Comparison of ENCODE assay signal across 8 cellular contexts in genomic region chr15:90929246-90929645, GRCh38. TPM values are rescaled to one million over a fixed set of nuclear protein-coding genes. Genes with fewer than 3 reads are reported as not detected.
DNase-seq lines count a peak whose midpoint lies in the region; ATAC-seq, FAIRE-seq and TF ChIP-seq lines count a peak whose summit lies in the region.
"Not testable (repeated sequence)": the region's sequence is repeated elsewhere in the genome, so short reads cannot be mapped to it uniquely, and the experiment has no call there.

No MANE protein-coding gene starts in this region.

- H3K79me2 ChIP-seq in parathyroid adenoma: not testable (repeated sequence)

- not testable (repeated sequence) for H3K4ac ChIP-seq in IMR-90 (ENCODE audit: low read depth, low read length)

- not testable (repeated sequence) for H3K4me1 ChIP-seq in IMR-90 (ENCODE audit: control insufficient read depth, insufficient read depth, low read length); SJCRH30; parathyroid adenoma
- H3K4me1 ChIP-seq in duodenal mucosa (ENCODE audit: control insufficient read depth in 1 of 2, insufficient read depth in 2 of 2, low read length in 2 of 2) (peaks cover 23 to 29% of the 10 kb centered on the region in 2 donors), kidney (ENCODE audit: control insufficient read depth in 1 of 2, insufficient read depth in 1 of 2, low read depth in 1 of 2, low read length in 2 of 2) (peaks cover 11 to 21% of the 10 kb centered on the region in 2 donors), thymus (ENCODE audit: control insufficient read depth, insufficient read depth, low read length) (peaks cover 16% of the 10 kb centered on the region)

- not testable (repeated sequence) for H3K9me3 ChIP-seq in IMR-90 (ENCODE audit: control insufficient read depth, insufficient read depth, low read length); SJCRH30 (replicated peaks); duodenal mucosa (ENCODE audit: control insufficient read depth in 1 of 2, low read length in 2 of 2); kidney (ENCODE audit: control insufficient read depth in 1 of 2, low read length in 2 of 2); parathyroid adenoma (ENCODE audit: control insufficient read depth, low read length); thymus (ENCODE audit: control insufficient read depth)

- H3K56ac ChIP-seq in IMR-90 (ENCODE audit: extremely low read depth, insufficient read depth, low read length): not testable (repeated sequence)

- not testable (repeated sequence) for H2AK9ac ChIP-seq in IMR-90 (replicated peaks; ENCODE audit: low read depth, low read length, poor library complexity)

- not testable (repeated sequence) for H3K4me2 ChIP-seq in IMR-90 (ENCODE audit: low read depth, low read length)
- H3K4me2 ChIP-seq in parathyroid adenoma (ENCODE audit: low read length): peak overlapping the region; percentile 70

- peak overlapping the region; percentile 100 for H3K27ac Mint-ChIP-seq in activated naive CD4-positive, alpha-beta T cell treated with anti-CD3 and anti-CD28 coated beads for 36 hours

- dilution Hi-C loops in IMR-90 (cut with HindIII; ENCODE audit: low sequenced_read_pairs, unreplicated experiment): not testable (repeated sequence)

- not testable (repeated sequence) for H3K27me3 ChIP-seq in IMR-90 (ENCODE audit: control insufficient read depth, insufficient read depth, low read length); SJCRH30; duodenal mucosa (ENCODE audit: control insufficient read depth in 1 of 2, insufficient read depth in 2 of 2, low read length in 2 of 2); parathyroid adenoma (ENCODE audit: control insufficient read depth, insufficient read depth, low read length); thymus (ENCODE audit: control insufficient read depth, insufficient read depth)

- H3K27me3 Mint-ChIP-seq in activated naive CD4-positive, alpha-beta T cell treated with anti-CD3 and anti-CD28 coated beads for 36 hours (ENCODE audit: low read depth): not testable (repeated sequence)

- in situ Hi-C loops in IMR-90 (cut with MboI; ENCODE audit: low sequenced_read_pairs): not testable (repeated sequence)

- not testable (repeated sequence) for TF ChIP-seq RAD21 in IMR-90 (IDR thresholded peaks at IDR 0.05; ENCODE audit: low read length)

- H2BK120ac ChIP-seq in IMR-90 (ENCODE audit: low read depth, low read length): not testable (repeated sequence)

- H4K20me1 ChIP-seq in IMR-90 (ENCODE audit: insufficient read depth, low read length): not testable (repeated sequence)

- not testable (repeated sequence) for H2AK5ac ChIP-seq in IMR-90 (ENCODE audit: low read depth, low read length)

- not testable (repeated sequence) for BruUV-seq in IMR-90 (replicated peaks; lab: Mats Ljungman, UMichigan)

- not testable (repeated sequence) for H3K9ac ChIP-seq in IMR-90 (ENCODE audit: low read depth, low read length); parathyroid adenoma
- H3K9ac ChIP-seq in duodenal mucosa (ENCODE audit: low read depth in 1 of 2, low read length in 2 of 2) (peak overlapping the region; percentile 80 to 91), kidney (ENCODE audit: low read length in 2 of 2) (peak overlapping the region in 1 of 2 donors; percentile 86)

- POLR2A ChIA-PET in IMR-90 (lab: Charles Lee; ENCODE audit: unreplicated experiment): interaction anchor here (0.6 kb wide), 1 partner anchor 1999 kb away, joined by 4 read pairs; no protein-coding TSS in a partner anchor

- WGBS in IMR-90 (ENCODE audit: extremely low coverage in 2 of 2, insufficient read length in 1 of 2), 2 experiments: 98% methylated on average over 8 of the region's 12 CpGs; no CpG with 5 or more reads in 1 of the 2 experiments
- WGBS in thymus: 73% methylated on average over 12 of the region's 12 CpGs

- CTCF ChIA-PET in IMR-90 (lab: Yijun Ruan, JAX): interaction anchor here (1.0 kb wide), 1 partner anchor 27 kb away, joined by 4 read pairs; no protein-coding TSS in a partner anchor
- CTCF ChIA-PET in activated naive CD4-positive, alpha-beta T cell treated with anti-CD3 and anti-CD28 coated beads for 36 hours (lab: Charles Lee): interaction anchor here (0.6 to 8.9 kb wide), 4 partner anchors 16 to 104 kb away, joined by 3 to 169 read pairs (median 54); partner anchors contain the start of genes MAN2A2 and RCCD1

- peaks cover 18% of the 10 kb centered on the region for H3K36me3 Mint-ChIP-seq in activated naive CD4-positive, alpha-beta T cell treated with anti-CD3 and anti-CD28 coated beads for 36 hours (ENCODE audit: low read depth)

- H4K91ac ChIP-seq in IMR-90 (ENCODE audit: insufficient read depth, low read depth, low read length): not testable (repeated sequence)

- not testable (repeated sequence) for H4K5ac ChIP-seq in IMR-90 (ENCODE audit: low read depth, low read length)

- H3K36me3 ChIP-seq in IMR-90 (ENCODE audit: control insufficient read depth, insufficient read depth, low read length); SJCRH30; duodenal mucosa (ENCODE audit: control insufficient read depth in 1 of 2, insufficient read depth in 2 of 2, low read length in 2 of 2); kidney (ENCODE audit: control insufficient read depth in 1 of 2, insufficient read depth in 2 of 2, low read length in 2 of 2); parathyroid adenoma (ENCODE audit: control insufficient read depth, insufficient read depth, low read length); thymus (ENCODE audit: control insufficient read depth, insufficient read depth): not testable (repeated sequence)

- H3K4me3 Mint-ChIP-seq in activated naive CD4-positive, alpha-beta T cell treated with anti-CD3 and anti-CD28 coated beads for 36 hours: peak overlapping the region; percentile 99

- not testable (repeated sequence) for H2BK20ac ChIP-seq in IMR-90 (ENCODE audit: low read depth, low read length)

- not testable (repeated sequence) for H3K23ac ChIP-seq in IMR-90 (ENCODE audit: low read depth, low read length)

- not testable (repeated sequence) for TF ChIP-seq CTCF in C4-2B (conservative IDR thresholded peaks at IDR 0.05); IMR-90 (conservative IDR thresholded peaks at IDR 0.05; ENCODE audit: low read depth, low read length); kidney (IDR thresholded peaks at IDR 0.05; ENCODE audit: borderline replicate concordance, extremely low read depth, insufficient read depth); parathyroid adenoma (IDR thresholded peaks at IDR 0.05)

- H3K4me3 ChIP-seq in IMR-90 (ENCODE audit: insufficient read depth, low read depth, low read length): not testable (repeated sequence)
- peak overlapping the region; percentile 66 for H3K4me3 ChIP-seq in SJCRH30
- peak overlapping the region; percentile 75 to 97 for H3K4me3 ChIP-seq in duodenal mucosa (ENCODE audit: low read depth in 1 of 2, low read length in 2 of 2)
- H3K4me3 ChIP-seq in kidney (ENCODE audit: low read length in 2 of 2): peak overlapping the region in 1 of 2 donors; percentile 63
- peak overlapping the region; percentile 11 for H3K4me3 ChIP-seq in parathyroid adenoma (ENCODE audit: low read depth, low read length)
- H3K4me3 ChIP-seq in thymus (ENCODE audit: low read length): peak overlapping the region; percentile 74

- peak overlapping the region; percentile 87 for H3K27ac ChIP-seq in C4-2B
- H3K27ac ChIP-seq in IMR-90 (ENCODE audit: insufficient read depth, low read length); thymus (ENCODE audit: low read depth): not testable (repeated sequence)
- peak overlapping the region; percentile 66; the same call in 1 of the 2 replicates for H3K27ac ChIP-seq in SJCRH30
- H3K27ac ChIP-seq in duodenal mucosa (ENCODE audit: low read depth, low read length): peak overlapping the region; percentile 96
- H3K27ac ChIP-seq in kidney (ENCODE audit: low read depth in 2 of 2, low read length in 2 of 2): peak overlapping the region; percentile 23 to 95
- peak overlapping the region; percentile 83 for H3K27ac ChIP-seq in parathyroid adenoma

- H3K79me1 ChIP-seq in IMR-90 (ENCODE audit: low read depth in 1 of 2, low read length in 2 of 2): peaks cover 3 to 19% of the 10 kb centered on the region in 2 experiments; a peak in 3 of 4 replicates

- not testable (repeated sequence) for H3K9me3 Mint-ChIP-seq in activated naive CD4-positive, alpha-beta T cell treated with anti-CD3 and anti-CD28 coated beads for 36 hours

- intact Hi-C loops in IMR-90 (cut with micrococcal nuclease); activated naive CD4-positive, alpha-beta T cell treated with anti-CD3 and anti-CD28 coated beads for 36 hours (cut with micrococcal nuclease); kidney (cut with DNase I): not testable (repeated sequence)

- FAIRE-seq in kidney (lab: Jason Lieb, UNC): not testable (repeated sequence)

- not testable (repeated sequence) for TF ChIP-seq POLR2A in IMR-90 (IDR thresholded peaks at IDR 0.05; ENCODE audit: low read depth, low read length)

- not testable (repeated sequence) for H2BK15ac ChIP-seq in IMR-90 (ENCODE audit: low read depth, low read length)

- ATAC-seq in IMR-90 (ENCODE audit: low read depth): not testable (repeated sequence)

- not testable (repeated sequence) for H3K18ac ChIP-seq in IMR-90 (ENCODE audit: low read depth, low read length)

- H3K9me1 ChIP-seq in IMR-90 (ENCODE audit: insufficient read depth, low read length): not testable (repeated sequence)

- not testable (repeated sequence) for H3K14ac ChIP-seq in IMR-90 (replicated peaks; ENCODE audit: low read depth, low read length)

- not testable (repeated sequence) for DNase-seq in IMR-90; SJCRH30; activated naive CD4-positive, alpha-beta T cell treated with anti-CD3 and anti-CD28 coated beads for 36 hours; kidney

- not testable (repeated sequence) for H2AFZ ChIP-seq in IMR-90 (replicated peaks; ENCODE audit: low read length, poor library complexity); parathyroid adenoma

- peak overlapping the region; percentile 82 to 91; a peak in 3 of 4 replicates for H4K8ac ChIP-seq in IMR-90 (ENCODE audit: low read depth in 2 of 2, low read length in 2 of 2)

- peaks cover 30% of the 10 kb centered on the region for H3K4me1 Mint-ChIP-seq in activated naive CD4-positive, alpha-beta T cell treated with anti-CD3 and anti-CD28 coated beads for 36 hours (ENCODE audit: low read depth)

- not testable (repeated sequence) for H2BK5ac ChIP-seq in IMR-90 (ENCODE audit: low read depth, low read length, poor library complexity, severe bottlenecking)

RNA-seq across cellular contexts. Expression of gene HDDC3, which starts 3.1 kb away (rescaled TPM):
- total RNA-seq in IMR-90 (2012; rRNA removed) (7.2 and 7.9 TPM in 2 replicates), kidney (15.5 TPM)
- polyA plus RNA-seq in IMR-90 (2012; rRNA removed) (10.7 and 10.8 TPM in 2 replicates), kidney (ENCODE audit: insufficient read depth, low read depth, low replicate concordance) (47.3 TPM), thymus (25.4 TPM)
- polyA plus RNA-seq in IMR-90 (2012; cell fraction: cytosol; rRNA removed): 13.8 and 14.7 TPM in 2 replicates
- 11.7 and 12.4 TPM in 2 replicates for polyA plus RNA-seq in IMR-90 (2012; cell fraction: nucleus; rRNA removed; ENCODE audit: low replicate concordance)
- total RNA-seq in SJCRH30 (2014; rRNA removed; shearing (Covaris generic)): 4.6 and 4.7 TPM in 2 replicates
- total RNA-seq in activated naive CD4-positive, alpha-beta T cell treated with anti-CD3 and anti-CD28 coated beads for 36 hours: 10 to 100 TPM; 49.8 to 51.3 TPM

RNA-seq across cellular contexts. Expression of gene UNC45A, which starts 5.8 kb away (rescaled TPM):
- total RNA-seq in IMR-90 (2012; rRNA removed) (85.3 and 100 TPM in 2 replicates), kidney (62.8 TPM)
- polyA plus RNA-seq in IMR-90 (2012; rRNA removed) (68.9 and 77.5 TPM in 2 replicates), kidney (ENCODE audit: insufficient read depth, low read depth, low replicate concordance) (48.9 TPM), thymus (38.9 TPM)
- 58.6 and 77.5 TPM in 2 replicates for polyA plus RNA-seq in IMR-90 (2012; cell fraction: cytosol; rRNA removed)
- polyA plus RNA-seq in IMR-90 (2012; cell fraction: nucleus; rRNA removed; ENCODE audit: low replicate concordance): 120 and 174 TPM in 2 replicates
- 40.7 and 42.4 TPM in 2 replicates for total RNA-seq in SJCRH30 (2014; rRNA removed; shearing (Covaris generic))
- 10 to 100 TPM; 69.9 to 70.8 TPM for total RNA-seq in activated naive CD4-positive, alpha-beta T cell treated with anti-CD3 and anti-CD28 coated beads for 36 hours

RNA-seq across cellular contexts. Expression of gene RCCD1, which starts 25.4 kb away (rescaled TPM):
- total RNA-seq in IMR-90 (2012; rRNA removed): 3.9 and 4.4 TPM in 2 replicates
- 9.9 TPM in 2 replicates for polyA plus RNA-seq in IMR-90 (2012; rRNA removed)
- 10.6 and 11.0 TPM in 2 replicates for polyA plus RNA-seq in IMR-90 (2012; cell fraction: cytosol; rRNA removed)
- 36.7 and 43.3 TPM in 2 replicates for polyA plus RNA-seq in IMR-90 (2012; cell fraction: nucleus; rRNA removed; ENCODE audit: low replicate concordance)
- 6.8 and 8.6 TPM in 2 replicates for total RNA-seq in SJCRH30 (2014; rRNA removed; shearing (Covaris generic))
- total RNA-seq in activated naive CD4-positive, alpha-beta T cell treated with anti-CD3 and anti-CD28 coated beads for 36 hours: 10 to 100 TPM; 52.0 to 52.4 TPM
- 11.6 TPM for total RNA-seq in kidney
- 11.6 TPM for polyA plus RNA-seq in kidney (ENCODE audit: insufficient read depth, low read depth, low replicate concordance)
- 5.0 TPM for polyA plus RNA-seq in thymus

RNA-seq across cellular contexts. Expression of gene MAN2A2, which starts 26.1 kb away (rescaled TPM):
- total RNA-seq in IMR-90 (2012; rRNA removed): 3.4 and 6.1 TPM in 2 replicates
- polyA plus RNA-seq in IMR-90 (2012; rRNA removed): 52.5 and 55.5 TPM in 2 replicates
- 22.5 and 26.8 TPM in 2 replicates for polyA plus RNA-seq in IMR-90 (2012; cell fraction: cytosol; rRNA removed)
- 104 and 294 TPM in 2 replicates for polyA plus RNA-seq in IMR-90 (2012; cell fraction: nucleus; rRNA removed; ENCODE audit: low replicate concordance)
- total RNA-seq in SJCRH30 (2014; rRNA removed; shearing (Covaris generic)): 11.0 and 12.6 TPM in 2 replicates
- total RNA-seq in activated naive CD4-positive, alpha-beta T cell treated with anti-CD3 and anti-CD28 coated beads for 36 hours: 100 to 1,000 TPM; 139 to 141 TPM
- 56.3 TPM for total RNA-seq in kidney
- 11.4 TPM for polyA plus RNA-seq in kidney (ENCODE audit: insufficient read depth, low read depth, low replicate concordance)
- 46.5 TPM for polyA plus RNA-seq in thymus

RNA-seq across cellular contexts. Expression of gene FES, which starts 44.9 kb away (rescaled TPM):
- total RNA-seq in IMR-90 (2012; rRNA removed) (9.7 and 11.7 TPM in 2 replicates), kidney (33.5 TPM)
- polyA plus RNA-seq in IMR-90 (2012; rRNA removed) (10.5 and 12.5 TPM in 2 replicates), kidney (ENCODE audit: insufficient read depth, low read depth, low replicate concordance) (9.3 TPM), thymus (19.4 TPM)
- polyA plus RNA-seq in IMR-90 (2012; cell fraction: cytosol; rRNA removed): 7.8 and 7.9 TPM in 2 replicates
- 61.9 and 147 TPM in 2 replicates for polyA plus RNA-seq in IMR-90 (2012; cell fraction: nucleus; rRNA removed; ENCODE audit: low replicate concordance)
- total RNA-seq in SJCRH30 (2014; rRNA removed; shearing (Covaris generic)): 0.25 and 1.1 TPM in 2 replicates
- total RNA-seq in activated naive CD4-positive, alpha-beta T cell treated with anti-CD3 and anti-CD28 coated beads for 36 hours: 10 to 100 TPM; 22.6 to 24.2 TPM
